Comparison of ENCODE assay signal across 23 cellular contexts in the genomic region with DNA sequence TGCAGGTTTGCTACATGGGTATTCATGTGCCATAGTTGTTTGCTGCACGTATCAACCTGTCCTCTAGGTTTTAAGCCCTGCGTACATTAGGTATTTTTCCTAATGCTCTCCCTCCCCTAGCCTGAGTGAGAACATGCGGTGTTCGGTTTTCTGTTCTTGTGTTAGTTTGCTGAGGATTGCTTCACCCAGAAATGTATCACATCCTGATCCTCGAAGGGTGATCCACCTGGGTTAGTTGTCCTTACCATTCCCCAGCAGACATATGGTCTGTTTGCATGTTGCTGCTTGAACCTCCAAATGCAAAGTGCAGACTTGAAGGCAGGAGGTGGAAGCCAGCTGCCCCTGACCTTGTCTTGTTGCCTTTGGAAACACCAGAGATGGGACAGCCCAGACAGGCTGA.
A peak's percentile ranks its signal among the peaks of the same experiment; 100 is the strongest.
DNase-seq lines count a peak whose midpoint lies in the region; ATAC-seq and TF ChIP-seq lines count a peak whose summit lies in the region.
"Had no signal": no experiment of that assay in that cellular context is flagged by ENCODE, and none has a peak within 500 bp of the region (broad histone marks: within the 10 kb centered on the region; RNA-seq: fewer than 3 reads in every experiment).

No MANE protein-coding gene starts in this region.

- TF ChIP-seq CTCF in epithelial cell of esophagus (IDR thresholded peaks at IDR 0.05; ENCODE audit: insufficient read depth, low read depth, low read length, missing control alignments): no peak
- no peak for TF ChIP-seq CTCF in foreskin keratinocyte (conservative IDR thresholded peaks at IDR 0.05)
- TF ChIP-seq CTCF in mammary epithelial cell (conservative IDR thresholded peaks at IDR 0.05 in 1 of 2, IDR thresholded peaks at IDR 0.05 in 1 of 2; ENCODE audit: extremely low read depth in 1 of 2, insufficient read depth in 1 of 2, low read depth in 1 of 2, low read length in 2 of 2): no peak

- peak; percentile 58 for DNase-seq in epithelial cell of esophagus (ENCODE audit: low read depth)
- DNase-seq in foreskin keratinocyte: peak; percentile 83 to 87
- no peak for DNase-seq in trophoblast cell
- no peak for DNase-seq in KBM-7
- DNase-seq in mammary epithelial cell: no peak
- DNase-seq: 8988T; ACHN; BE2C; C1 segment of cervical spinal cord; CD4-positive, alpha-beta memory T cell; CD4-positive, CD25-positive, alpha-beta regulatory T cell; CD8-positive, alpha-beta memory T cell; COR-L47; DMS 273 treated with DMSO at 0.1 percent for 48 hours; DMS153; DMS53; DMS79; DND-41; EL; GDM1 had no signal

- no peak overlapping the region for H3K23ac ChIP-seq in trophoblast cell (ENCODE audit: low read length)

- H3K4me1 ChIP-seq in foreskin keratinocyte: peaks cover 19% of the 10 kb centered on the region
- peaks cover 12 to 19% of the 10 kb centered on the region in 2 experiments for H3K4me1 ChIP-seq in trophoblast cell (ENCODE audit: control insufficient read depth in 1 of 2, insufficient read depth in 2 of 2, low read length in 2 of 2)
- peaks cover 24% of the 10 kb centered on the region for H3K4me1 ChIP-seq in mammary epithelial cell (ENCODE audit: insufficient read depth, low read length)
- H3K4me1 ChIP-seq: BE2C had no signal

- in situ Hi-C loops in KBM-7 (cut with MboI; ENCODE audit: low pct_unique_long_range_greater_than_20kb, low sequenced_read_pairs): no loop called here
- in situ Hi-C loops in mammary epithelial cell (cut with MboI; ENCODE audit: low sequenced_read_pairs in 2 of 2): loop anchor here in 1 of 2 donors (25.0 kb wide), 1 partner anchor 259 kb away; no protein-coding TSS in a partner anchor

- H3K4me2 ChIP-seq in trophoblast cell (ENCODE audit: low read length): no peak overlapping the region
- H3K4me2 ChIP-seq in mammary epithelial cell (ENCODE audit: insufficient read depth, low read depth, low read length): no peak overlapping the region
- H3K4me2 ChIP-seq: BLaER1 had no signal

- peak overlapping the region; percentile 12 for H3K18ac ChIP-seq in trophoblast cell (ENCODE audit: low read length)

- no peak overlapping the region for H2AK5ac ChIP-seq in trophoblast cell (ENCODE audit: low read length)

- H4K12ac ChIP-seq in trophoblast cell (ENCODE audit: low read depth, low read length): no peak overlapping the region

- no peaks in the 10 kb centered on the region for H3K9me3 ChIP-seq in trophoblast cell (ENCODE audit: insufficient read depth, low read depth, low read length)
- H3K9me3 ChIP-seq in mammary epithelial cell (replicated peaks; ENCODE audit: insufficient read depth, low read length): no peaks in the 10 kb centered on the region
- H3K9me3 ChIP-seq: BE2C, BLaER1 had no signal

- H3K27ac ChIP-seq in foreskin keratinocyte (no peak overlapping the region), trophoblast cell (ENCODE audit: low read depth, low read length) (peak overlapping the region; percentile 70), mammary epithelial cell (ENCODE audit: insufficient read depth, low read depth, low read length) (no peak overlapping the region)
- H3K27ac ChIP-seq: BLaER1 had no signal

- intact Hi-C loops in mammary epithelial cell (cut with micrococcal nuclease): no loop called here

- H4K8ac ChIP-seq in trophoblast cell (ENCODE audit: low read depth, low read length): no peak overlapping the region

- peak overlapping the region; percentile 5 for H2BK12ac ChIP-seq in trophoblast cell (ENCODE audit: low read length)

- peak overlapping the region; percentile 8 for H3K4ac ChIP-seq in trophoblast cell (ENCODE audit: low read depth, low read length)

- ATAC-seq in foreskin keratinocyte: no peak
- no peak for ATAC-seq in GM18519 (IDR thresholded peaks at IDR 0.05; ENCODE audit: low FRiP score, unreplicated experiment)
- ATAC-seq: GM12878 had no signal

- no TSS peak for BruUV-seq in mammary epithelial cell (replicated peaks; lab: Mats Ljungman, UMichigan)

- dilution Hi-C loops in mammary epithelial cell (cut with HindIII; ENCODE audit: low sequenced_read_pairs): no loop called here

- H2BK120ac ChIP-seq in trophoblast cell (ENCODE audit: insufficient read depth, low read length, poor library complexity): peak overlapping the region; percentile 45

- H3K36me3 ChIP-seq in trophoblast cell (ENCODE audit: control insufficient read depth in 1 of 2, insufficient read depth in 2 of 2, low read length in 2 of 2) (no peaks in the 10 kb centered on the region), mammary epithelial cell (ENCODE audit: insufficient read depth, low read length) (no peaks in the 10 kb centered on the region)
- H3K36me3 ChIP-seq: BE2C, BLaER1 had no signal

- H3K27me3 ChIP-seq in foreskin keratinocyte (no peaks in the 10 kb centered on the region), trophoblast cell (ENCODE audit: insufficient read depth, low read length) (no peaks in the 10 kb centered on the region), mammary epithelial cell (ENCODE audit: insufficient read depth, low read length) (no peaks in the 10 kb centered on the region)
- H3K27me3 ChIP-seq: BE2C, BLaER1 had no signal

- no peaks in the 10 kb centered on the region for H4K20me1 ChIP-seq in mammary epithelial cell (ENCODE audit: insufficient read depth, low read length)
- H4K20me1 ChIP-seq: BLaER1 had no signal

- H3K79me2 ChIP-seq in trophoblast cell (ENCODE audit: control insufficient read depth, insufficient read depth, low read length, poor library complexity) (no peaks in the 10 kb centered on the region), mammary epithelial cell (ENCODE audit: insufficient read depth, low read length) (no peaks in the 10 kb centered on the region)

- H3K9ac ChIP-seq in trophoblast cell (ENCODE audit: low read length) (no peak overlapping the region), mammary epithelial cell (ENCODE audit: insufficient read depth, low read length) (no peak overlapping the region)
- H3K9ac ChIP-seq: BLaER1 had no signal

- H3K4me3 ChIP-seq in epithelial cell of esophagus (ENCODE audit: low read length) (no peak overlapping the region), trophoblast cell (ENCODE audit: low read depth, low read length) (no peak overlapping the region), mammary epithelial cell (replicated peaks in 1 of 3; ENCODE audit: insufficient read depth in 1 of 3, low read depth in 2 of 3, low read length in 3 of 3) (no peak overlapping the region)
- H3K4me3 ChIP-seq: BLaER1, GM12878 had no signal

- WGBS in trophoblast cell (ENCODE audit: extremely low coverage, insufficient coverage, insufficient read length): no CpG with 5 or more reads among the region's 5 CpGs
- WGBS in mammary epithelial cell (ENCODE audit: low coverage, missing lambda C conversion rate): 83% methylated on average over 5 of the region's 5 CpGs

- peak overlapping the region; percentile 16 for H3K14ac ChIP-seq in trophoblast cell (ENCODE audit: low read length)

- H2AFZ ChIP-seq in trophoblast cell (ENCODE audit: insufficient read depth, low read length, poor library complexity): no peak overlapping the region
- no peak overlapping the region for H2AFZ ChIP-seq in mammary epithelial cell (ENCODE audit: low read depth, low read length)

- H2BK5ac ChIP-seq in trophoblast cell (ENCODE audit: low read depth, low read length, poor library complexity): no peak overlapping the region

- peaks cover 37% of the 10 kb centered on the region for H3K79me1 ChIP-seq in trophoblast cell (ENCODE audit: low read length)

- H4K91ac ChIP-seq in trophoblast cell (ENCODE audit: low read depth, low read length): peak overlapping the region; percentile 78

- CTCF ChIA-PET in mammary epithelial cell (lab: Charles Lee; ENCODE audit: low non-redundant PET): no interaction called here

Comparison
In these comparisons a context has a peak if more than half of its experiments do, and no peak if none do; other contexts are left out.
1. DNase-seq: peak in epithelial cell of esophagus (single experiment) and foreskin keratinocyte (2 of 2); none in trophoblast cell (0 of 2), KBM-7 (single experiment) and mammary epithelial cell (single experiment).